ENCODE assay signal across 8 cellular contexts in the genomic region with DNA sequence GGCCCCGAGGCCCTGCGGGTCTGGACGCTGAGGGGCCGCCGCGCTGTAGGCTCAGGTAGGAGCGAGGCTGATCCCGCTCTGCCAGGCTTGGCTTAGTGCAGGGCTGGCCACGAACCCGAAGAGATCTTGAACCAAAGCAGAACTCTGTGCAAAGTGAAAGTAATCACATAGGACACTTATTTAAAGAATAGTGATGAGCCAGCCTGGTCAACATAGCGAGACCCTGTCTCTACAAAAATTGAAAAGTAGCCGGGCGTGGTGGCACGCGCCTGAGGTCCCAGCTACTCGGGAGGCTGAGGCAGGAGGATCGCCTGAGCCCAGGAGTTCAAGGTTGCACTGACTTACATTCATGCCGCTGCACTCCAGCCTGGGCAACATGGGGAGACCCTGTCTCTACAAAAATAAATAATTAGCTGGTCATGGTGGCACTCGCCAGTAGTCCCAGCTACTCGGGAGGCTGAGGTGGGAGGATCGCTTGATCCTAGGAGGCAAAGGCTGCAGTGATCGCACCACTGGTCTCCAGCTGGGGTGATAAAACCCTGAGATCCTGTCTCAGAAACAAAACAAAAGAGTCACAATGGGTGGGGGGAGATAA. TPM values are rescaled to one million over a fixed set of nuclear protein-coding genes. Genes with fewer than 3 reads are reported as not detected.
DNase-seq lines count a peak whose midpoint lies in the region; ATAC-seq and TF ChIP-seq lines count a peak whose summit lies in the region.

No MANE protein-coding gene starts in this region.

- H3K27me3 ChIP-seq in iPS DF 6.9 (ENCODE audit: control insufficient read depth, insufficient read depth, low read length), result no peaks in the 10 kb centered on the region

- no peak for TF ChIP-seq CTCF in VCaP (conservative IDR thresholded peaks at IDR 0.05)

- H3K36me3 ChIP-seq in iPS DF 6.9 (ENCODE audit: control insufficient read depth, insufficient read depth, low read length), result peaks cover 14% of the 10 kb centered on the region; the same call in 1 of the 2 replicates

- H3K4me3 ChIP-seq in iPS DF 6.9 (ENCODE audit: low read length), result peak overlapping the region; percentile 82

- no peaks in the 10 kb centered on the region for H3K9me3 Mint-ChIP-seq in activated naive CD4-positive, alpha-beta T cell treated with anti-CD3 and anti-CD28 coated beads, Interleukin-2, amount 50 U/mL, for 24 hours

- DNase-seq in activated naive CD4-positive, alpha-beta T cell treated with anti-CD3 and anti-CD28 coated beads, Interleukin-2, amount 50 U/mL, for 16 hours, result no peak
- no peak for DNase-seq in iPS DF 6.9 (ENCODE audit: low read depth, low spot score)
- DNase-seq in substantia nigra (lab: John Stamatoyannopoulos, UW), result peak in 1 of 49 donors; percentile 39
- DNase-seq in mesenteric fat pad (ENCODE audit: low spot score), result no peak
- no peak for DNase-seq in UCSD-AML1 (lab: John Stamatoyannopoulos, UW; ENCODE audit: unreplicated experiment)

- H3K4me1 ChIP-seq in iPS DF 6.9 (ENCODE audit: control insufficient read depth, insufficient read depth, low read length), result no peaks in the 10 kb centered on the region

- no peaks in the 10 kb centered on the region for H3K9me3 ChIP-seq in iPS DF 6.9 (ENCODE audit: control insufficient read depth, insufficient read depth, low read length)

- H3K4me3 Mint-ChIP-seq in activated naive CD4-positive, alpha-beta T cell treated with anti-CD3 and anti-CD28 coated beads, Interleukin-2, amount 50 U/mL, for 24 hours, result peak overlapping the region; percentile 95

- WGBS in iPS DF 6.9 (ENCODE audit: insufficient coverage, insufficient read length), result no CpG with 5 or more reads among the region's 22 CpGs

- peak overlapping the region; percentile 88 for H3K27ac ChIP-seq in VCaP
- H3K27ac ChIP-seq in iPS DF 6.9 (ENCODE audit: low read length), result no peak overlapping the region
- peak overlapping the region; percentile 78 for H3K27ac ChIP-seq in substantia nigra (ENCODE audit: low read depth, low read length, poor library complexity, severe bottlenecking)

- peaks cover 17% of the 10 kb centered on the region for H3K36me3 Mint-ChIP-seq in activated naive CD4-positive, alpha-beta T cell treated with anti-CD3 and anti-CD28 coated beads, Interleukin-2, amount 50 U/mL, for 24 hours

- no peaks in the 10 kb centered on the region for H3K27me3 Mint-ChIP-seq in activated naive CD4-positive, alpha-beta T cell treated with anti-CD3 and anti-CD28 coated beads, Interleukin-2, amount 50 U/mL, for 24 hours

- H3K27ac Mint-ChIP-seq in activated naive CD4-positive, alpha-beta T cell treated with anti-CD3 and anti-CD28 coated beads, Interleukin-2, amount 50 U/mL, for 24 hours, result peak overlapping the region; percentile 94

- peaks cover 62% of the 10 kb centered on the region for H3K4me1 Mint-ChIP-seq in activated naive CD4-positive, alpha-beta T cell treated with anti-CD3 and anti-CD28 coated beads, Interleukin-2, amount 50 U/mL, for 24 hours

- ATAC-seq in HG02610 (IDR thresholded peaks at IDR 0.05; ENCODE audit: unreplicated experiment), result no peak

RNA-seq across cellular contexts. Expression of a gene that starts 0.5 kb away (rescaled TPM):
- total RNA-seq in mesenteric fat pad, result 10.9 TPM

RNA-seq across cellular contexts. Expression of a gene that starts 19.2 kb away (rescaled TPM):
- total RNA-seq in mesenteric fat pad, result 0.55 TPM

RNA-seq across cellular contexts. Expression of a gene that starts 58.8 kb away (rescaled TPM):
- 78.2 TPM for total RNA-seq in mesenteric fat pad
